ENCODE assay signal across 1 cellular context in the genomic region with DNA sequence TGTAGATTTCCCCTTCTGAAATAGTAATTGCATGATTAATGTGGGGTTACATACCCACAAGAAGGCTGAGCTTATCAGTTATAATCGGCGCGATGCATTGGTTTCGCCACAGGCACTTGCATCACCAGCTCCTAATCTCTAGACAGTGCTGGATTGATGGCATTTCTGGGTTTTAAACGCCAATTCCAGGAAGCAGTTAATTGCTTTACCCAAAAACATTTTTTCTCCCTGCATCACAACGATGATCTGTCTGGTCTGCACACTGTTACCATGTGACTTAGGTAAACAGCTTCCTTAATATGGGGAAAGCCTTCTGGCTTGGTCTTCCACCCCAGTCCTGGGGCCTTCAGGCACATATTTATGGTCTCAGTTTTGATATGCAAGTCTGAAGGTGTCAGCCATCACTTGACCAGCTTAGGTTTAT.
TF ChIP-seq lines count a peak whose summit lies in the region.

No MANE protein-coding gene starts in this region.

TF ChIP-seq in IMR-90, 13 proteins besides CTCF, POLR2A, EP300 and RAD21 (continued from another document):
- peak; percentile 98 for TF ChIP-seq CEBPB (IDR thresholded peaks at IDR 0.05; ENCODE audit: low read depth, low read length)
- peak; percentile 73 for TF ChIP-seq FOS (IDR thresholded peaks at IDR 0.05; ENCODE audit: low read depth, low read length)
- no peak for TF ChIP-seq MAFK (IDR thresholded peaks at IDR 0.05; ENCODE audit: low read depth, low read length)
- TF ChIP-seq BHLHE40 (IDR thresholded peaks at IDR 0.05; ENCODE audit: low read depth, low read length), result peak; percentile 84
- no peak for TF ChIP-seq NFE2L2 (IDR thresholded peaks at IDR 0.05; ENCODE audit: low read depth, low read length)
TF ChIP-seq in IMR-90: peak in this region for 4.
